17 cellular contexts compared by ENCODE assay signal in genomic region chr1:67281246-67281645, GRCh38. TPM values are rescaled to one million over a fixed set of nuclear protein-coding genes. Genes with fewer than 3 reads are reported as not detected.
A peak's percentile ranks its signal among the peaks of the same experiment; 100 is the strongest.
DNase-seq lines count a peak whose midpoint lies in the region; ATAC-seq, FAIRE-seq and TF ChIP-seq lines count a peak whose summit lies in the region.
"Had no signal": no experiment of that assay in that cellular context is flagged by ENCODE, and none has a peak within 500 bp of the region (broad histone marks: within the 10 kb centered on the region; RNA-seq: fewer than 3 reads in every experiment).

No MANE protein-coding gene starts in this region.

- no peaks in the 10 kb centered on the region for H3K36me3 ChIP-seq in body of pancreas (replicated peaks in 1 of 2; ENCODE audit: insufficient read depth in 1 of 2, low read depth in 2 of 2)
- H3K36me3 ChIP-seq in mucosa of descending colon (ENCODE audit: low read depth) = no peaks in the 10 kb centered on the region
- no peaks in the 10 kb centered on the region for H3K36me3 ChIP-seq in Karpas-422 (ENCODE audit: insufficient read depth, low read length)
- H3K36me3 ChIP-seq: BE2C had no signal

- H3K9ac ChIP-seq in Karpas-422 (ENCODE audit: low read length) = no peak overlapping the region

- H3K4me1 ChIP-seq in body of pancreas (peaks cover 13% of the 10 kb centered on the region), mucosa of descending colon (ENCODE audit: low read depth) (no peaks in the 10 kb centered on the region), Karpas-422 (ENCODE audit: low read length) (peaks cover 3% of the 10 kb centered on the region; the same call in 1 of the 2 replicates)
- H3K4me1 ChIP-seq: A549, BE2C had no signal

- FAIRE-seq in urothelium cell line (lab: Jason Lieb, UNC) = peak; percentile 35
- FAIRE-seq: A549, GM19239 had no signal

- no peak overlapping the region for H3K27ac ChIP-seq in body of pancreas
- no peak overlapping the region for H3K27ac ChIP-seq in Karpas-422 (ENCODE audit: low read length)
- H3K27ac ChIP-seq: A549, C4-2B had no signal

- H3K9me3 ChIP-seq in body of pancreas (no peaks in the 10 kb centered on the region), mucosa of descending colon (no peaks in the 10 kb centered on the region), Karpas-422 (ENCODE audit: low read length) (no peaks in the 10 kb centered on the region)
- H3K9me3 ChIP-seq: A549, BE2C had no signal

- no peak overlapping the region for H2AFZ ChIP-seq in Karpas-422 (ENCODE audit: low read length)

- DNase-seq in HT-29 (ENCODE audit: low spot score) (peak; percentile 38), body of pancreas (no peak), mucosa of descending colon (no peak), urothelium cell line (ENCODE audit: low spot score) (no peak), SHP77 (lab: John Stamatoyannopoulos, UW) (no peak), Karpas-422 (no peak), NCI-H748 (lab: John Stamatoyannopoulos, UW; ENCODE audit: unreplicated experiment) (no peak)
- DNase-seq: BE2C; CD4-positive, alpha-beta memory T cell; DMS53; GF-D8; HCEC 1CT; HFFc6 had no signal

- H3K79me2 ChIP-seq in Karpas-422 (ENCODE audit: low read length) = no peaks in the 10 kb centered on the region

- 20 to 23% methylated on average over 3 of the region's 3 CpGs for WGBS in body of pancreas, 2 donors

- H3K27me3 ChIP-seq in body of pancreas = no peaks in the 10 kb centered on the region
- no peaks in the 10 kb centered on the region for H3K27me3 ChIP-seq in Karpas-422 (ENCODE audit: low read length)
- H3K27me3 ChIP-seq: BE2C had no signal

- no peaks in the 10 kb centered on the region for H4K20me1 ChIP-seq in Karpas-422 (ENCODE audit: insufficient read depth, low read depth, low read length)

- ATAC-seq in body of pancreas = peak; percentile 79
- ATAC-seq in mucosa of descending colon = peak; percentile 76
- ATAC-seq: A549 had no signal

- intact Hi-C loops in body of pancreas (cut with DNase I) (no loop called here), mucosa of descending colon (cut with DNase I, micrococcal nuclease) (no loop called here)

- H3K4me3 ChIP-seq in body of pancreas = no peak overlapping the region
- H3K4me3 ChIP-seq in mucosa of descending colon = no peak overlapping the region
- no peak overlapping the region for H3K4me3 ChIP-seq in Karpas-422 (ENCODE audit: low read length)
- H3K4me3 ChIP-seq: A549 had no signal

- no peak for TF ChIP-seq CTCF in body of pancreas (IDR thresholded peaks at IDR 0.05)
- no peak for TF ChIP-seq CTCF in mucosa of descending colon (IDR thresholded peaks at IDR 0.05)

- TF ChIP-seq POLR2A in body of pancreas (IDR thresholded peaks at IDR 0.05) = no peak

- no peak overlapping the region for H3K4me2 ChIP-seq in Karpas-422 (ENCODE audit: low read depth, low read length, poor library complexity, severe bottlenecking)
- H3K4me2 ChIP-seq: A549 had no signal

- no peaks in the 10 kb centered on the region for H3K9me2 ChIP-seq in Karpas-422 (replicated peaks; ENCODE audit: insufficient read depth, low read length)

RNA-seq across cellular contexts. Expression of gene IL12RB2, which starts 26.4 kb away (rescaled TPM):
- total RNA-seq in HT-29 (2014; rRNA removed; shearing (Covaris generic)) = not detected in 2 replicates
- total RNA-seq in body of pancreas (1 to 10 TPM; 1.3 to 3.3 TPM), mucosa of descending colon (1 to 10 TPM in 1 of 3 donors, under 1 TPM in 2; 0.55 to 1.7 (median 0.92) TPM)
- not detected in 2 replicates for total RNA-seq in Karpas-422 (2014; rRNA removed; shearing (Covaris generic); ENCODE audit: low replicate concordance)
- total RNA-seq: H4, HFFc6 had no signal
